Comparison of ENCODE assay signal across 22 cellular contexts in the genomic region with DNA sequence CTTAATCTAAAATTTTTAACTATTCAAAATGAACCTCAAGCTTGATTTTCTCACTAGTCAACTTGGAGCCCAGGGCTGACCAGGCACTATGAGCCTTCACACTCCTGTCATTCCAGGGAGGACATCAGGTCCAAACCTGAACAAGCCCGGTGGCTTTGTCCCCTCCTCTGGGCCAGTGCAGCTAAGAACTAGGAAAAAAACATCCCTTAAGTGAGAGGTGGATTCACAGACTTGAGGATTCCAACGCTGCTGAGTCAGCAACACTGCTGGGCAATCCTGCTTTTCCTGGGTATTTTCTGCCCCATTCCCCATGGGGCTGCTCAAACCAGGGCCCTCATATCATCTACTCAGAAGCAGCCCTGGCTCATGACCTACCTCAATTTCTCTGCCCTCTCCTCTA.
"Had no signal": no experiment of that assay in that cellular context is flagged by ENCODE, and none has a peak within 500 bp of the region (broad histone marks: within the 10 kb centered on the region; RNA-seq: fewer than 3 reads in every experiment).

No MANE protein-coding gene starts in this region.

- H3K4me3 Mint-ChIP-seq: activated naive CD4-positive, alpha-beta T cell treated with anti-CD3 and anti-CD28 coated beads for 36 hours; brain; natural killer cell; stimulated activated effector memory CD8-positive, alpha-beta T cell treated with anti-CD3 and anti-CD28 coated beads, Interleukin-12 subunit alpha, Interleukin-12 subunit beta, amount 100 ng/mL, for 72 hours; stimulated activated naive CD8-positive, alpha-beta T cell treated with anti-CD3 and anti-CD28 coated beads, Interleukin-15, amount 100 ng/mL, for 72 hours had no signal

- H3K9me3 Mint-ChIP-seq: activated naive CD4-positive, alpha-beta T cell treated with anti-CD3 and anti-CD28 coated beads for 36 hours; brain; natural killer cell; stimulated activated effector memory CD8-positive, alpha-beta T cell treated with anti-CD3 and anti-CD28 coated beads, Interleukin-12 subunit alpha, Interleukin-12 subunit beta, amount 100 ng/mL, for 72 hours; stimulated activated naive CD8-positive, alpha-beta T cell treated with anti-CD3 and anti-CD28 coated beads, Interleukin-15, amount 100 ng/mL, for 72 hours had no signal

- H3K27ac ChIP-seq: neutrophil, skin epidermis, tibial artery had no signal

- H3K4me1 Mint-ChIP-seq: natural killer cell had no signal

- H3K9me3 ChIP-seq: neutrophil, tibial artery had no signal

- ATAC-seq: left ventricle myocardium superior; natural killer cell; stimulated activated effector memory CD8-positive, alpha-beta T cell treated with anti-CD3 and anti-CD28 coated beads, Interleukin-12 subunit alpha, Interleukin-12 subunit beta, amount 100 ng/mL, for 72 hours; stimulated activated naive CD8-positive, alpha-beta T cell treated with anti-CD3 and anti-CD28 coated beads, Interleukin-15, amount 100 ng/mL, for 72 hours had no signal

- DNase-seq: activated CD4-positive, alpha-beta T cell treated with anti-CD3 and anti-CD28 coated beads, Interleukin-2, amount 50 U/mL, for 48 hours; activated CD8-positive, alpha-beta memory T cell treated with anti-CD3 and anti-CD28 coated beads, Interleukin-2, amount 50 U/mL, for 48 hours; activated naive CD4-positive, alpha-beta T cell treated with anti-CD3 and anti-CD28 coated beads for 36 hours; activated T-cell treated with anti-CD3 and anti-CD28 coated beads, Interleukin-2, amount 50 U/mL, for 48 hours; amygdala; dermis blood vessel endothelial cell; effector memory CD4-positive, alpha-beta T cell; foreskin melanocyte; hippocampal formation; left ventricle myocardium superior; mammary epithelial cell; midbrain; natural killer cell; stimulated activated CD4-positive, alpha-beta T cell treated with anti-CD3 and anti-CD28 coated beads, Interleukin-2, amount 100 ng/mL, for 24 hours; stimulated activated naive CD8-positive, alpha-beta T cell treated with anti-CD3 and anti-CD28 coated beads, Interleukin-15, amount 100 ng/mL, for 72 hours; tibial artery had no signal

- H3K36me3 Mint-ChIP-seq: brain; natural killer cell; stimulated activated effector memory CD8-positive, alpha-beta T cell treated with anti-CD3 and anti-CD28 coated beads, Interleukin-12 subunit alpha, Interleukin-12 subunit beta, amount 100 ng/mL, for 72 hours had no signal

- H3K36me3 ChIP-seq: neutrophil, tibial artery had no signal

- FAIRE-seq: TTC549, urothelium cell line had no signal

- H3K4me3 ChIP-seq: skin epidermis, tibial artery had no signal

- H3K27ac Mint-ChIP-seq: activated naive CD4-positive, alpha-beta T cell treated with anti-CD3 and anti-CD28 coated beads for 36 hours; natural killer cell; stimulated activated effector memory CD8-positive, alpha-beta T cell treated with anti-CD3 and anti-CD28 coated beads, Interleukin-12 subunit alpha, Interleukin-12 subunit beta, amount 100 ng/mL, for 72 hours; stimulated activated naive CD8-positive, alpha-beta T cell treated with anti-CD3 and anti-CD28 coated beads, Interleukin-15, amount 100 ng/mL, for 72 hours had no signal
